In the genomic region with DNA sequence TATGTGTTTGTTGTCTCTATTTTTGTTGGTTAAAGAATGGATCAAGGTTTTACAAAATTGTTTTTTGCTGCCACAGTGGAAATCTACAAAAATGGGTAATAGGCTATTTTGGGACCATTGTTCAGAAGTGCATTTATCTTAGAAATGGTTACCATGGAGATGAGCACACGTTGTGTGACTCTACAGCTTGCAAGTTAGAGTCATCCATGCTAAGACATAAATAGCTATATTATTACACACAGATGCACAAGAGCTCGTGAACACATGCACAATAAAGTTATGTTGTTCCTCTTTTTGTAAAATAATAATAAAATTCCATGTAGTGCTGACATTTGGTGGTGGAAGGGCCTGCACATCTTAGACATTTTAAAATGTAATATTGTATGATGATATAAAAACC, we compare ENCODE assay signal across 10 cellular contexts. TPM values are rescaled to one million over a fixed set of nuclear protein-coding genes. Genes with fewer than 3 reads are reported as not detected.
DNase-seq lines count a peak whose midpoint lies in the region; ATAC-seq and TF ChIP-seq lines count a peak whose summit lies in the region.
"Had no signal": no experiment of that assay in that cellular context is flagged by ENCODE, and none has a peak within 500 bp of the region (broad histone marks: within the 10 kb centered on the region; RNA-seq: fewer than 3 reads in every experiment).

No MANE protein-coding gene starts in this region.

- no peak overlapping the region for H2BK120ac ChIP-seq in mesendoderm (ENCODE audit: low read depth, low read length)

- no peak for DNase-seq in SK-N-SH
- DNase-seq in mesendoderm = peak; percentile 23
- no peak for DNase-seq in activated CD4-positive, alpha-beta T cell treated with anti-CD3 and anti-CD28 coated beads for 1 hour
- no peak for DNase-seq in DMS153 treated with DMSO at 0.1 percent for 48 hours (lab: John Stamatoyannopoulos, UW; ENCODE audit: unreplicated experiment)
- no peak for DNase-seq in coronary artery (ENCODE audit: low spot score)
- DNase-seq: NCI-H2171 treated with DMSO at 0.1 percent for 48 hours, T-helper 9 cell had no signal

- H3K79me2 ChIP-seq in SK-N-SH (ENCODE audit: insufficient read depth) (no peaks in the 10 kb centered on the region), mesendoderm (ENCODE audit: control insufficient read depth, insufficient read depth, low read length) (no peaks in the 10 kb centered on the region)

- H3K36me3 ChIP-seq in SK-N-SH (replicated peaks in 1 of 2; ENCODE audit: control insufficient read depth in 1 of 2, insufficient read depth in 2 of 2, low read length in 1 of 2) (no peaks in the 10 kb centered on the region), mesendoderm (ENCODE audit: control insufficient read depth, insufficient read depth, low read length) (no peaks in the 10 kb centered on the region)

- TF ChIP-seq CTCF in SK-N-SH (IDR thresholded peaks at IDR 0.05) = no peak
- TF ChIP-seq CTCF in coronary artery (IDR thresholded peaks at IDR 0.05) = no peak

- TF ChIP-seq EP300 in SK-N-SH (IDR thresholded peaks at IDR 0.05; ENCODE audit: borderline replicate concordance in 1 of 2, low read depth in 1 of 2, low read length in 1 of 2) = no peak

- H3K4me3 ChIP-seq in SK-N-SH (ENCODE audit: low read depth in 2 of 2, low read length in 1 of 2) (no peak overlapping the region), mesendoderm (ENCODE audit: low read length) (no peak overlapping the region), coronary artery (no peak overlapping the region)

- no peak overlapping the region for H2AFZ ChIP-seq in SK-N-SH (ENCODE audit: low read depth)

- no peak overlapping the region for H2BK15ac ChIP-seq in mesendoderm (replicated peaks; ENCODE audit: low read depth)

- H3K9me2 ChIP-seq in SK-N-SH = no peaks in the 10 kb centered on the region

- no peaks in the 10 kb centered on the region for H3K9me3 ChIP-seq in SK-N-SH

- CTCF ChIA-PET in SK-N-SH (lab: Yijun Ruan, JAX) = interaction anchor here (0.6 kb wide), 1 partner anchor 47 kb away, joined by 3 read pairs; no protein-coding TSS in a partner anchor

- H4K8ac ChIP-seq in mesendoderm (ENCODE audit: low read depth, low read length) = no peak overlapping the region

- H3K79me1 ChIP-seq in mesendoderm (ENCODE audit: low read length) = no peaks in the 10 kb centered on the region

- peak overlapping the region in 1 of 2 experiments; percentile 45; a peak in 2 of 4 replicates for H3K27ac ChIP-seq in SK-N-SH (ENCODE audit: low read depth in 2 of 2, low read length in 1 of 2)
- H3K27ac ChIP-seq in mesendoderm (ENCODE audit: low read depth, low read length) = no peak overlapping the region
- H3K27ac ChIP-seq in coronary artery = no peak overlapping the region

- no peak overlapping the region for H3K4me2 ChIP-seq in SK-N-SH
- H3K4me2 ChIP-seq in mesendoderm (ENCODE audit: low read length) = no peak overlapping the region

- no peak overlapping the region for H4K5ac ChIP-seq in mesendoderm (ENCODE audit: low read length)

- no peaks in the 10 kb centered on the region for H4K20me1 ChIP-seq in SK-N-SH (ENCODE audit: insufficient read depth)

- TF ChIP-seq RAD21 in SK-N-SH (IDR thresholded peaks at IDR 0.05; ENCODE audit: low read length) = no peak

- ATAC-seq in GM18498 (IDR thresholded peaks at IDR 0.05; ENCODE audit: unreplicated experiment) (peak; percentile 63), HG02981 (IDR thresholded peaks at IDR 0.05; ENCODE audit: unreplicated experiment) (peak; percentile 87), HG02678 (IDR thresholded peaks at IDR 0.05; ENCODE audit: unreplicated experiment) (no peak)

- POLR2A ChIA-PET in SK-N-SH (lab: Yijun Ruan, JAX) = no interaction called here

- H3K4ac ChIP-seq in mesendoderm (ENCODE audit: low read depth, low read length) = no peak overlapping the region

- H3K4me1 ChIP-seq in SK-N-SH (ENCODE audit: control insufficient read depth in 1 of 2, insufficient read depth in 2 of 2, low read depth in 1 of 2, low read length in 1 of 2) = no peaks in the 10 kb centered on the region; a peak in 1 of 4 replicates
- no peaks in the 10 kb centered on the region for H3K4me1 ChIP-seq in mesendoderm (ENCODE audit: control insufficient read depth, low read depth, low read length)

- WGBS in SK-N-SH (ENCODE audit: low lambda C conversion rate) = 22% methylated on average over 2 of the region's 2 CpGs
- no CpG with 5 or more reads among the region's 2 CpGs for WGBS in mesendoderm (ENCODE audit: extremely low coverage, insufficient coverage, low lambda C conversion rate)

- peak overlapping the region; percentile 19; the same call in 1 of the 2 replicates for H3K9ac ChIP-seq in SK-N-SH
- H3K9ac ChIP-seq in mesendoderm (ENCODE audit: low read length) = no peak overlapping the region

- H3F3A ChIP-seq in SK-N-SH (replicated peaks; ENCODE audit: insufficient read depth) = peaks cover 17% of the 10 kb centered on the region

- no peak overlapping the region for H2BK5ac ChIP-seq in mesendoderm (ENCODE audit: low read length)

- H3K56ac ChIP-seq in mesendoderm (ENCODE audit: low read length) = no peak overlapping the region

- H2AK5ac ChIP-seq in mesendoderm (ENCODE audit: low read length) = no peak overlapping the region

- no peaks in the 10 kb centered on the region for H3K27me3 ChIP-seq in SK-N-SH (ENCODE audit: insufficient read depth)
- no peaks in the 10 kb centered on the region for H3K27me3 ChIP-seq in mesendoderm (ENCODE audit: insufficient read depth, low read length, poor library complexity)

- no peak overlapping the region for H3K18ac ChIP-seq in mesendoderm (ENCODE audit: low read length)

- H3K23ac ChIP-seq in mesendoderm (ENCODE audit: low read length) = no peak overlapping the region

TF ChIP-seq in SK-N-SH, 30 proteins besides CTCF, POLR2A, EP300 and RAD21:
- TF ChIP-seq, protein P1, sequence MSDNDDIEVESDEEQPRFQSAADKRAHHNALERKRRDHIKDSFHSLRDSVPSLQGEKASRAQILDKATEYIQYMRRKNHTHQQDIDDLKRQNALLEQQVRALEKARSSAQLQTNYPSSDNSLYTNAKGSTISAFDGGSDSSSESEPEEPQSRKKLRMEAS (IDR thresholded peaks at IDR 0.05; ENCODE audit: low read depth) = no peak
- TF ChIP-seq YY1 (IDR thresholded peaks at IDR 0.05; ENCODE audit: low read depth) (no peak), MEF2A (IDR thresholded peaks at IDR 0.05; ENCODE audit: borderline replicate concordance, low read depth) (peak; percentile 46; the same call in 1 of the 2 replicates), FOSL2 (IDR thresholded peaks at IDR 0.05; ENCODE audit: borderline replicate concordance, low read depth) (no peak)

RNA-seq across cellular contexts. Expression of a gene that starts 15.5 kb away (rescaled TPM):
- 0.85 and 1.4 TPM in 2 replicates for polyA plus RNA-seq in SK-N-SH (2012; rRNA removed)
- polyA plus RNA-seq in SK-N-SH (2012; cell fraction: cytosol; rRNA removed) = 1.4 and 1.7 TPM in 2 replicates
- polyA plus RNA-seq in SK-N-SH (2012; cell fraction: nucleus; rRNA removed) = 0.43 and 0.67 TPM in 2 replicates
- polyA plus RNA-seq in mesendoderm (2013, experiment 1 of 2) = 1.7 TPM
- polyA plus RNA-seq in mesendoderm (2013, experiment 2 of 2) = 1.2 TPM

RNA-seq across cellular contexts. Expression of a gene that starts 24.8 kb away (rescaled TPM):
- polyA plus RNA-seq in SK-N-SH (2012; rRNA removed) = 64.0 and 75.3 TPM in 2 replicates
- 84.7 and 86.2 TPM in 2 replicates for polyA plus RNA-seq in SK-N-SH (2012; cell fraction: cytosol; rRNA removed)
- 24.2 and 67.0 TPM in 2 replicates for polyA plus RNA-seq in SK-N-SH (2012; cell fraction: nucleus; rRNA removed)
- polyA plus RNA-seq in mesendoderm (2013, experiment 1 of 2) = 128 TPM
- 126 TPM for polyA plus RNA-seq in mesendoderm (2013, experiment 2 of 2)
